In genomic region chr3:106006001-106006400, GRCh38 we compare ENCODE assay signal across 16 cellular contexts.
DNase-seq lines count a peak whose midpoint lies in the region; ATAC-seq and TF ChIP-seq lines count a peak whose summit lies in the region.
"Had no signal": no experiment of that assay in that cellular context is flagged by ENCODE, and none has a peak within 500 bp of the region (broad histone marks: within the 10 kb centered on the region; RNA-seq: fewer than 3 reads in every experiment).

No MANE protein-coding gene starts in this region.

- ATAC-seq in GM21737 (IDR thresholded peaks at IDR 0.05; ENCODE audit: unreplicated experiment), result no peak
- ATAC-seq: stimulated activated naive CD8-positive, alpha-beta T cell treated with anti-CD3 and anti-CD28 coated beads, Interleukin-15, Interleukin-2, amounts not matched to agents 100 U/mL and 50 U/mL, for 24 hours had no signal

- H3K27me3 Mint-ChIP-seq in nephron (ENCODE audit: low read depth), result no peaks in the 10 kb centered on the region
- H3K27me3 Mint-ChIP-seq: memory B cell had no signal

- peaks cover 21% of the 10 kb centered on the region for H3K4me1 Mint-ChIP-seq in nephron
- H3K4me1 Mint-ChIP-seq: CD14-positive monocyte, memory B cell had no signal

- H3K9me3 Mint-ChIP-seq in nephron, result no peaks in the 10 kb centered on the region
- H3K9me3 Mint-ChIP-seq: brain, memory B cell had no signal

- no peak for TF ChIP-seq CTCF in nephron (IDR thresholded peaks at IDR 0.05; ENCODE audit: unreplicated experiment in 3 of 3)

- DNase-seq in EH (ENCODE audit: low read depth) (peak; percentile 83), RKO (ENCODE audit: low spot score) (peak; percentile 99), epithelial cell of prostate (ENCODE audit: low read depth, low spot score) (peak; percentile 88), NCI-H1105 (lab: John Stamatoyannopoulos, UW) (no peak), NCI-H524 (lab: John Stamatoyannopoulos, UW) (no peak), putamen (ENCODE audit: low spot score) (no peak)
- DNase-seq: activated CD4-positive, alpha-beta T cell treated with anti-CD3 and anti-CD28 coated beads for 4 hours; activated T-cell treated with anti-CD3 and anti-CD28 coated beads, Interleukin-2, amount 50 U/mL, for 48 hours; stimulated activated naive CD8-positive, alpha-beta T cell treated with anti-CD3 and anti-CD28 coated beads, Interleukin-15, Interleukin-2, amounts not matched to agents 100 U/mL and 50 U/mL, for 24 hours; SW 1271 had no signal

- peak overlapping the region in 2 of 3 experiments; percentile 30 to 71 for H3K27ac Mint-ChIP-seq in nephron
- H3K27ac Mint-ChIP-seq: brain, CD14-positive monocyte, memory B cell had no signal

- no peak overlapping the region for H3K4me3 Mint-ChIP-seq in nephron
- H3K4me3 Mint-ChIP-seq: brain, CD14-positive monocyte, memory B cell had no signal

- no peaks in the 10 kb centered on the region for H3K36me3 Mint-ChIP-seq in nephron (ENCODE audit: low read depth)
- H3K36me3 Mint-ChIP-seq: brain, CD14-positive monocyte, memory B cell had no signal

- H3K27ac ChIP-seq in epithelial cell of prostate, result peak overlapping the region; percentile 81
- H3K27ac ChIP-seq: KMS-11 had no signal

Comparison
In these comparisons a context has a peak if more than half of its experiments do, and no peak if none do; other contexts are left out.
1. DNase-seq: peak in EH (single experiment), RKO (single experiment) and epithelial cell of prostate (single experiment); none in NCI-H1105 (single experiment), NCI-H524 (0 of 2) and putamen (single experiment).